Comparison of ENCODE assay signal across 16 cellular contexts in the genomic region with DNA sequence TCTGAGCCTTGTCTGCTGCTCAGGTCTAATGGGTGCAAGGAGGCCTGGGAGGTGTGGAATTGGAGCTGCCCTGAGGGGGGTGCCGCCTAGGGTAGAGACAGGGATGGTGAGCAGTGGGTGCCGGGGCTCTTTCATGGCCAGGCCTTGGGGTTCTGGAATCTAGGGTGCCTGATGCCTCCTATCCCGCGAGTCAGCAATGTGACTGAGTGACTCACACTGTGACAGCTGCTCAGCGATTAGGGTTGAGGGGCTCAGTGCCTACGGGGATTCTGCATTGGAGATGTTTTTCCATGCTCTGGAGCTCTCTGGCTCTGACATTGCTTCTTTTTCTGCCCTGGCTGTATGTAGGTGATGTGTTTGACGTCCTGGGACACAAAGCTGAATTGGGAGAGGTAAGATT. TPM values are rescaled to one million over a fixed set of nuclear protein-coding genes. Genes with fewer than 3 reads are reported as not detected.
A peak's percentile ranks its signal among the peaks of the same experiment; 100 is the strongest.
DNase-seq lines count a peak whose midpoint lies in the region; ATAC-seq and TF ChIP-seq lines count a peak whose summit lies in the region.
"Had no signal": no experiment of that assay in that cellular context is flagged by ENCODE, and none has a peak within 500 bp of the region (broad histone marks: within the 10 kb centered on the region; RNA-seq: fewer than 3 reads in every experiment).

No MANE protein-coding gene starts in this region.

- H3K9me3 ChIP-seq in CD4-positive, CD25-positive, alpha-beta regulatory T cell (ENCODE audit: control insufficient read depth in 2 of 2, low read length in 2 of 2) = no peaks in the 10 kb centered on the region
- no peaks in the 10 kb centered on the region for H3K9me3 ChIP-seq in upper lobe of left lung
- H3K9me3 ChIP-seq: heart left ventricle, mucosa of descending colon had no signal

- no peaks in the 10 kb centered on the region for H3K27me3 ChIP-seq in CD4-positive, CD25-positive, alpha-beta regulatory T cell (ENCODE audit: control insufficient read depth, insufficient read depth, low read length)
- no peaks in the 10 kb centered on the region for H3K27me3 ChIP-seq in upper lobe of left lung
- H3K27me3 ChIP-seq: heart left ventricle had no signal

- peak overlapping the region; percentile 91 to 100 (median 97) for H3K27ac Mint-ChIP-seq in CD4-positive, CD25-positive, alpha-beta regulatory T cell
- peak overlapping the region; percentile 84 to 97 for H3K27ac Mint-ChIP-seq in activated naive CD4-positive, alpha-beta T cell treated with anti-CD3 and anti-CD28 coated beads, Interleukin-2, amount 50 U/mL, for 72 hours
- H3K27ac Mint-ChIP-seq in natural killer cell = peak overlapping the region; percentile 94 to 97
- H3K27ac Mint-ChIP-seq: WTC11 had no signal

- no peaks in the 10 kb centered on the region for H3K27me3 Mint-ChIP-seq in CD4-positive, CD25-positive, alpha-beta regulatory T cell
- no peaks in the 10 kb centered on the region for H3K27me3 Mint-ChIP-seq in natural killer cell (ENCODE audit: low read depth in 2 of 2)

- TF ChIP-seq EP300 in upper lobe of left lung (IDR thresholded peaks at IDR 0.05) = no peak

- TF ChIP-seq POLR2A in upper lobe of left lung (IDR thresholded peaks at IDR 0.05) = no peak

- intact Hi-C loops in natural killer cell (cut with micrococcal nuclease) = loop anchor here (2.0 kb wide), 1 partner anchor 69 kb away; a partner anchor contains a TSS

- no peak for ATAC-seq in CD4-positive, CD25-positive, alpha-beta regulatory T cell (ENCODE audit: low read depth in 2 of 2)
- peak; percentile 10 to 13 for ATAC-seq in activated naive CD4-positive, alpha-beta T cell treated with anti-CD3 and anti-CD28 coated beads, Interleukin-2, amount 50 U/mL, for 72 hours
- ATAC-seq in natural killer cell (peak in 1 of 3 donors; percentile 32), HG02884 (IDR thresholded peaks at IDR 0.05; ENCODE audit: unreplicated experiment) (no peak), upper lobe of left lung (ENCODE audit: low FRiP score in 2 of 2) (no peak)
- ATAC-seq: WTC11 had no signal

- no peak for DNase-seq in CD4-positive, CD25-positive, alpha-beta regulatory T cell
- DNase-seq in LHCN-M2 (ENCODE audit: low read depth) (peak; percentile 65), natural killer cell (no peak), mesenteric fat pad (ENCODE audit: low spot score) (no peak), ACHN (no peak), upper lobe of left lung (no peak)
- no peak for DNase-seq in activated naive CD4-positive, alpha-beta T cell treated with anti-CD3 and anti-CD28 coated beads, Interleukin-2, amount 50 U/mL, for 72 hours (ENCODE audit: low spot score in 2 of 2)
- DNase-seq: C1 segment of cervical spinal cord, heart left ventricle, NCI-H1092 had no signal

- TF ChIP-seq CTCF in natural killer cell (IDR thresholded peaks at IDR 0.05) = no peak
- no peak for TF ChIP-seq CTCF in upper lobe of left lung (IDR thresholded peaks at IDR 0.05)

- in situ Hi-C loops in ACHN (cut with HindIII; ENCODE audit: low pct_ligation_motif_present, low pct_unique_long_range_greater_than_20kb, low sequenced_read_pairs) = no loop called here

- H3K9me3 Mint-ChIP-seq in CD4-positive, CD25-positive, alpha-beta regulatory T cell = no peaks in the 10 kb centered on the region
- no peaks in the 10 kb centered on the region for H3K9me3 Mint-ChIP-seq in activated naive CD4-positive, alpha-beta T cell treated with anti-CD3 and anti-CD28 coated beads, Interleukin-2, amount 50 U/mL, for 72 hours
- no peaks in the 10 kb centered on the region for H3K9me3 Mint-ChIP-seq in natural killer cell
- H3K9me3 Mint-ChIP-seq: WTC11 had no signal

- H3K36me3 Mint-ChIP-seq in CD4-positive, CD25-positive, alpha-beta regulatory T cell = peaks cover 83% of the 10 kb centered on the region
- H3K36me3 Mint-ChIP-seq in activated naive CD4-positive, alpha-beta T cell treated with anti-CD3 and anti-CD28 coated beads, Interleukin-2, amount 50 U/mL, for 72 hours = peaks cover 41 to 73% of the 10 kb centered on the region in 2 donors
- H3K36me3 Mint-ChIP-seq in natural killer cell = peaks cover 19% of the 10 kb centered on the region

- H3K4me1 Mint-ChIP-seq in CD4-positive, CD25-positive, alpha-beta regulatory T cell = peaks cover 34 to 98% (median 78%) of the 10 kb centered on the region in 4 donors
- H3K4me1 Mint-ChIP-seq in natural killer cell = peaks cover 75 to 77% of the 10 kb centered on the region in 2 donors
- H3K4me1 Mint-ChIP-seq: WTC11 had no signal

- peak overlapping the region; percentile 77 for H3K27ac ChIP-seq in CD4-positive, CD25-positive, alpha-beta regulatory T cell (ENCODE audit: insufficient read depth, low read length, poor library complexity, severe bottlenecking)
- peak overlapping the region in 2 of 4 donors; percentile 13 to 54 for H3K27ac ChIP-seq in upper lobe of left lung
- H3K27ac ChIP-seq: SK-N-MC had no signal

- H3K36me3 ChIP-seq in CD4-positive, CD25-positive, alpha-beta regulatory T cell (ENCODE audit: control insufficient read depth, insufficient read depth, low read length) = peaks cover 79% of the 10 kb centered on the region
- H3K36me3 ChIP-seq in upper lobe of left lung = peaks cover 4 to 98% (median 59%) of the 10 kb centered on the region in 4 donors

- H3K4me3 ChIP-seq in CD4-positive, CD25-positive, alpha-beta regulatory T cell (ENCODE audit: low read depth, low read length) = peak overlapping the region; percentile 94
- no peak overlapping the region for H3K4me3 ChIP-seq in upper lobe of left lung
- H3K4me3 ChIP-seq: mucosa of descending colon, SK-N-MC had no signal

- peak overlapping the region; percentile 90 to 97 (median 96) for H3K4me3 Mint-ChIP-seq in CD4-positive, CD25-positive, alpha-beta regulatory T cell
- peak overlapping the region; percentile 90 for H3K4me3 Mint-ChIP-seq in natural killer cell
- H3K4me3 Mint-ChIP-seq: WTC11 had no signal

- peaks cover 100% of the 10 kb centered on the region for H3K4me1 ChIP-seq in CD4-positive, CD25-positive, alpha-beta regulatory T cell (ENCODE audit: control insufficient read depth, insufficient read depth, low read length, poor library complexity, severe bottlenecking)
- peaks cover 0 to 21% (median 8%) of the 10 kb centered on the region in 4 donors for H3K4me1 ChIP-seq in upper lobe of left lung

- WGBS in upper lobe of left lung, 2 donors = 88 to 90% methylated on average over 3 to 7 of the region's 7 CpGs

RNA-seq across cellular contexts. Expression of a gene that starts 16.8 kb away (rescaled TPM):
- total RNA-seq in CD4-positive, CD25-positive, alpha-beta regulatory T cell = 267 TPM
- 100 to 1,000 TPM in 2 of 4 donors, 10 to 100 TPM in 2; 76.0 to 127 (median 104) TPM for polyA plus RNA-seq in CD4-positive, CD25-positive, alpha-beta regulatory T cell
- 59.2 and 64.9 TPM in 2 replicates for total RNA-seq in LHCN-M2 (2014; rRNA removed)
- 30.7 TPM for polyA plus RNA-seq in LHCN-M2 (2012)
- total RNA-seq in activated naive CD4-positive, alpha-beta T cell treated with anti-CD3 and anti-CD28 coated beads, Interleukin-2, amount 50 U/mL, for 72 hours = 10 to 100 TPM; 48.0 to 56.1 TPM
- total RNA-seq in natural killer cell = 10 to 100 TPM; 47.8 to 67.5 (median 59.3) TPM
- 38.7 TPM for total RNA-seq in mesenteric fat pad
- total RNA-seq in upper lobe of left lung = 10 to 100 TPM; 20.2 to 45.1 (median 37.4) TPM

RNA-seq across cellular contexts. Expression of a gene that starts 21.2 kb away (rescaled TPM):
- total RNA-seq in CD4-positive, CD25-positive, alpha-beta regulatory T cell = 0.81 TPM
- polyA plus RNA-seq in CD4-positive, CD25-positive, alpha-beta regulatory T cell = not detected
- total RNA-seq in LHCN-M2 (2014; rRNA removed) (not detected in 2 replicates), natural killer cell (under 1 TPM in 1 of 3 donors, not detected in 2; 0.82 TPM), mesenteric fat pad (not detected), upper lobe of left lung (1 to 10 TPM in 2 of 6 donors, under 1 TPM in 4; 0.15 to 2.1 (median 0.45) TPM)
- polyA plus RNA-seq in LHCN-M2 (2012) = not detected
- not detected for total RNA-seq in activated naive CD4-positive, alpha-beta T cell treated with anti-CD3 and anti-CD28 coated beads, Interleukin-2, amount 50 U/mL, for 72 hours
- total RNA-seq: epithelial cell of proximal tubule, kidney epithelial cell, mucosa of descending colon, WTC11 had no signal

Comparison
In these comparisons a context has a peak if more than half of its experiments do, and no peak if none do; other contexts are left out.
1. ATAC-seq: peak in activated naive CD4-positive, alpha-beta T cell treated with anti-CD3 and anti-CD28 coated beads, Interleukin-2, amount 50 U/mL, for 72 hours (2 of 2); none in CD4-positive, CD25-positive, alpha-beta regulatory T cell (0 of 2), HG02884 (single experiment) and upper lobe of left lung (0 of 2).
2. Peak in every context shown above with its lines, with median percentiles within 50 percentile points of each other: H3K27ac Mint-ChIP-seq.